ENCODE assay signal across 28 cellular contexts in the genomic region with DNA sequence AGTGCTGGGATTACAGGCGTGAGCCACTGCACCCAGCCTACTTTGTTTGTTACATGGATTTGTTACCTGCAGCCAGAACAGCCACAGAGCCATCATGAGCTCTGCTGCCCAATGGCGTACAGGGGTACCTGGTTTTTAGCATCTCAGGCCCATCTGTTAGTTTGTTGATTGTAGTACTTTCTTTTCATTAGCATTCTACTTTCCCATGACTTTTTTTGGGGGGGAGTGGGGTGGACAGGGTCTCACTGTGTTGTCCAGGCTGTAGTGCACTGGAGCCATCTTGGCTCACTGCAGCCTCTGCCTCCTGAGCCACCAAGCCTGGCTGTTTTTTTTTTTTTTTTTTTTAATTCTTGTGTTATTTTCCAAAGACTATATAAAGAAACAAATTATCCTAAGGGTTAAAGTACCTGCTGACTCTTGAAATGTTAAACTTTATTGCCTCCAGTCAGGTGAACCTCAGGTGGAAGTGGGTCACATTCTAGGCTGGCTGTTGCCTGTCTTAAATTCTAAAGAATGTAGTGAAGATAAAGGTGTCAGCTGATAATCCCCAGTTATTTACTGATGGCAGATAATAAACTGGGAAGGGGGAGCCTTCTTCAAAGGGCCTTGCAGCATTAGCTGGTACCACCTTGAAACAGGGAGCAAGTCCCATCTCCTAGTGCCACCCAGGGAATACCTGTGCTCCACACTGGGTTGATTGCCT. TPM values are rescaled to one million over a fixed set of nuclear protein-coding genes. Genes with fewer than 3 reads are reported as not detected.
"Had no signal": no experiment of that assay in that cellular context is flagged by ENCODE, and none has a peak within 500 bp of the region (broad histone marks: within the 10 kb centered on the region; RNA-seq: fewer than 3 reads in every experiment).

No MANE protein-coding gene starts in this region.

- H3K4me1 ChIP-seq: gastrocnemius medialis, lower lobe of right lung, neural progenitor cell, prostate gland, right atrium auricular region, sigmoid colon, vagina had no signal

- H3K27ac ChIP-seq: dorsolateral prefrontal cortex, epithelial cell of prostate, gastrocnemius medialis, lower lobe of right lung, neural progenitor cell, prostate gland, right atrium auricular region, sigmoid colon, stomach, thyroid gland, vagina had no signal

- DNase-seq: dorsolateral prefrontal cortex; effector CD4-positive, alpha-beta T cell; foreskin fibroblast; gastrocnemius medialis; head of caudate nucleus; hippocampal formation; left cardiac atrium; left ventricle myocardium superior; lower lobe of right lung; naive thymus-derived CD4-positive, alpha-beta T cell; sigmoid colon; stimulated activated CD4-positive, alpha-beta T cell treated with anti-CD3 and anti-CD28 coated beads, Interleukin-2, amount 100 ng/mL, for 24 hours; stimulated activated CD4-positive, alpha-beta T cell treated with anti-CD3 and anti-CD28 coated beads, Interleukin-4, amount 100 ng/mL, for 24 hours; stimulated activated naive CD4-positive, alpha-beta T cell treated with Interleukin-2 at 50 U/mL for 16 hours; stomach; thyroid gland; trophoblast cell had no signal

- H3K9me3 ChIP-seq: gastrocnemius medialis, lower lobe of right lung, prostate gland, right atrium auricular region, sigmoid colon, stomach, thyroid gland, vagina had no signal

- FAIRE-seq: colon, islet of Langerhans had no signal

- H3K9ac ChIP-seq: neural progenitor cell had no signal

- ATAC-seq: esophagus mucosa; gastrocnemius medialis; left cardiac atrium; left ventricle myocardium superior; lower lobe of right lung; naive thymus-derived CD4-positive, alpha-beta T cell; stimulated activated effector memory CD8-positive, alpha-beta T cell treated with anti-CD3 and anti-CD28 coated beads, Interleukin-12 subunit alpha, Interleukin-12 subunit beta, amount 100 ng/mL, for 72 hours had no signal

- H2AFZ ChIP-seq: neural progenitor cell had no signal

- H3K4me2 ChIP-seq: neural progenitor cell had no signal

- H3K27me3 ChIP-seq: dorsolateral prefrontal cortex, gastrocnemius medialis, neural progenitor cell, right atrium auricular region, sigmoid colon, stomach, thyroid gland, vagina had no signal

- H3K36me3 ChIP-seq: gastrocnemius medialis, lower lobe of right lung, neural progenitor cell, prostate gland, right atrium auricular region, thyroid gland, vagina had no signal

- H3K4me3 ChIP-seq: dorsolateral prefrontal cortex, gastrocnemius medialis, lower lobe of right lung, neural progenitor cell, prostate gland, right atrium auricular region, sigmoid colon, stomach, thyroid gland, vagina had no signal

RNA-seq across cellular contexts. Expression of a gene that starts 31.4 kb away (rescaled TPM):
- total RNA-seq: left cardiac atrium; left ventricle myocardium superior; naive thymus-derived CD4-positive, alpha-beta T cell; osteocyte; right atrium auricular region; temporal lobe had no signal
- polyA plus RNA-seq: naive thymus-derived CD4-positive, alpha-beta T cell had no signal
